ENCODE assay signal across 8 cellular contexts in genomic region chr17:74742153-74742515, GRCh38. TPM values are rescaled to one million over a fixed set of nuclear protein-coding genes. Genes with fewer than 3 reads are reported as not detected.
DNase-seq lines count a peak whose midpoint lies in the region; ATAC-seq, FAIRE-seq and TF ChIP-seq lines count a peak whose summit lies in the region.
"Had no signal": no experiment of that assay in that cellular context is flagged by ENCODE, and none has a peak within 500 bp of the region (broad histone marks: within the 10 kb centered on the region; RNA-seq: fewer than 3 reads in every experiment).

No MANE protein-coding gene starts in this region.

- intact Hi-C loops in activated CD4-positive, alpha-beta memory T cell treated with anti-CD3 and anti-CD28 coated beads for 36 hours (cut with micrococcal nuclease), result loop anchor here (1.0 to 10.0 kb wide), 4 partner anchors 17 to 527 kb away; partner anchors contain the start of gene TTYH2

- POLR2A ChIA-PET in activated CD4-positive, alpha-beta memory T cell treated with anti-CD3 and anti-CD28 coated beads for 36 hours (lab: Charles Lee), result interaction anchor here (0.6 to 2.0 kb wide), 4 partner anchors 40 to 131 kb away, joined by 3 to 4 read pairs (median 4); partner anchors contain the start of gene FDXR

- H3K27ac Mint-ChIP-seq in activated CD4-positive, alpha-beta memory T cell treated with anti-CD3 and anti-CD28 coated beads for 36 hours, result peak overlapping the region; percentile 88
- peak overlapping the region; percentile 16 for H3K27ac Mint-ChIP-seq in osteocyte (ENCODE audit: unreplicated experiment)

- H3K4me3 Mint-ChIP-seq in activated CD4-positive, alpha-beta memory T cell treated with anti-CD3 and anti-CD28 coated beads for 36 hours, result peak overlapping the region; percentile 38
- no peak overlapping the region for H3K4me3 Mint-ChIP-seq in osteocyte (ENCODE audit: unreplicated experiment)

- no peaks in the 10 kb centered on the region for H3K27me3 Mint-ChIP-seq in activated CD4-positive, alpha-beta memory T cell treated with anti-CD3 and anti-CD28 coated beads for 36 hours
- H3K27me3 Mint-ChIP-seq in osteocyte (ENCODE audit: unreplicated experiment), result peaks cover 15% of the 10 kb centered on the region

- no peaks in the 10 kb centered on the region for H3K36me3 Mint-ChIP-seq in activated CD4-positive, alpha-beta memory T cell treated with anti-CD3 and anti-CD28 coated beads for 36 hours
- H3K36me3 Mint-ChIP-seq in osteocyte (ENCODE audit: unreplicated experiment), result no peaks in the 10 kb centered on the region

- ATAC-seq in HG03521 (IDR thresholded peaks at IDR 0.05; ENCODE audit: unreplicated experiment), result peak; percentile 35
- ATAC-seq in GM18861 (IDR thresholded peaks at IDR 0.05; ENCODE audit: unreplicated experiment), result no peak

- FAIRE-seq in GM18507 (lab: Jason Lieb, UNC), result peak; percentile 95
- FAIRE-seq: colon had no signal

- CTCF ChIA-PET in activated CD4-positive, alpha-beta memory T cell treated with anti-CD3 and anti-CD28 coated beads for 36 hours (lab: Charles Lee), result interaction anchor here (0.6 to 2.8 kb wide), 12 partner anchors 11 to 441 kb away, joined by 3 to 23 read pairs (median 5); partner anchors contain the start of gene GRIN2C

- TF ChIP-seq CTCF in osteocyte (IDR thresholded peaks at IDR 0.05), result no peak

- H3K9me3 Mint-ChIP-seq in activated CD4-positive, alpha-beta memory T cell treated with anti-CD3 and anti-CD28 coated beads for 36 hours, result peaks cover 7% of the 10 kb centered on the region
- no peaks in the 10 kb centered on the region for H3K9me3 Mint-ChIP-seq in osteocyte (ENCODE audit: unreplicated experiment)

- H3K4me1 Mint-ChIP-seq in activated CD4-positive, alpha-beta memory T cell treated with anti-CD3 and anti-CD28 coated beads for 36 hours (ENCODE audit: low read depth), result peaks cover 79% of the 10 kb centered on the region
- H3K4me1 Mint-ChIP-seq in osteocyte (ENCODE audit: unreplicated experiment), result peaks cover 49% of the 10 kb centered on the region

- DNase-seq in GM18507 (ENCODE audit: extremely low spot score, insufficient read length, low read depth) (no peak), osteocyte (ENCODE audit: extremely low spot score, unreplicated experiment) (no peak), NCI-H1092 (lab: John Stamatoyannopoulos, UW) (no peak), NCI-H345 treated with DMSO at 0.1 percent for 48 hours (lab: John Stamatoyannopoulos, UW; ENCODE audit: unreplicated experiment) (no peak)
- peak; percentile 79 for DNase-seq in activated CD4-positive, alpha-beta memory T cell treated with anti-CD3 and anti-CD28 coated beads for 36 hours

RNA-seq across cellular contexts. Expression of gene RAB37, which starts 5.1 kb away (rescaled TPM):
- 1 to 10 TPM; 6.5 to 7.0 TPM for total RNA-seq in activated CD4-positive, alpha-beta memory T cell treated with anti-CD3 and anti-CD28 coated beads for 36 hours
- total RNA-seq in osteocyte, result not detected in 2 replicates

RNA-seq across cellular contexts. Expression of gene NHERF1, which starts 6.3 kb away (rescaled TPM):
- 100 to 1,000 TPM; 136 TPM for total RNA-seq in activated CD4-positive, alpha-beta memory T cell treated with anti-CD3 and anti-CD28 coated beads for 36 hours
- 117 and 125 TPM in 2 replicates for total RNA-seq in osteocyte

RNA-seq across cellular contexts. Expression of gene CD300LF, which starts 29.4 kb away (rescaled TPM):
- total RNA-seq in activated CD4-positive, alpha-beta memory T cell treated with anti-CD3 and anti-CD28 coated beads for 36 hours, result not detected
- total RNA-seq in osteocyte, result not detected in 2 replicates

RNA-seq across cellular contexts. Expression of gene NAT9, which starts 34.0 kb away (rescaled TPM):
- total RNA-seq in activated CD4-positive, alpha-beta memory T cell treated with anti-CD3 and anti-CD28 coated beads for 36 hours, result 10 to 100 TPM; 42.9 to 46.9 TPM
- total RNA-seq in osteocyte, result 48.6 and 52.5 TPM in 2 replicates
